8 cellular contexts compared by ENCODE assay signal in the genomic region with DNA sequence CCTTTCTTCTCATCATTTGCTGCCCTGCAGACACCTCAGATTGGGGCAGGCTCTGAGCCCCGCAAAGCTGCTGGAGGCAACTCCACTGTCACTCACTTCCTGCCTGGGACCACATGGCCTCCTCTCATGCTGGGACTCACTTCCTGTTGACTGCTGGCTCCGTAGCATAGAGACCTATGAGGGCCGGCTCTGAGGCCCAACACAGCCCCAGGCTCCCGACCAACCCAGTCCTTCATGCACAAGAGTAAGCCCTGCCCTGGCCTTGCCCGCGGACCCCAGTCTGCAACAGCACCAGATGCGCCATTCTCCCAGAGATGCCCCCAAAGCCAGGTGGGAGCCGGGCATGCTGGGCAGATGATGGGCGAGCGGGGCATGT. TPM values are rescaled to one million over a fixed set of nuclear protein-coding genes. Genes with fewer than 3 reads are reported as not detected.
DNase-seq lines count a peak whose midpoint lies in the region; ATAC-seq and TF ChIP-seq lines count a peak whose summit lies in the region.

No MANE protein-coding gene starts in this region.

- peak overlapping the region; percentile 17 to 91 (median 76) for H3K4me3 Mint-ChIP-seq in CD4-positive, alpha-beta memory T cell

- peaks cover 9 to 24% of the 10 kb centered on the region in 2 donors for H3K36me3 Mint-ChIP-seq in CD4-positive, alpha-beta memory T cell
- peaks cover 2 to 19% of the 10 kb centered on the region in 2 donors for H3K36me3 Mint-ChIP-seq in activated naive CD4-positive, alpha-beta T cell treated with anti-CD3 and anti-CD28 coated beads, Interleukin-2, amount 50 U/mL, for 72 hours

- H3K4me1 ChIP-seq in CD4-positive, alpha-beta memory T cell (ENCODE audit: insufficient read depth, low read length), result peaks cover 41% of the 10 kb centered on the region
- H3K4me1 ChIP-seq in Peyer's patch, result peaks cover 0 to 18% (median 6%) of the 10 kb centered on the region in 4 donors
- H3K4me1 ChIP-seq in neuronal stem cell (ENCODE audit: control insufficient read depth in 2 of 2, insufficient read depth in 1 of 2, low read depth in 1 of 2, low read length in 2 of 2), result peaks cover 6 to 14% of the 10 kb centered on the region in 2 donors

- H4K91ac ChIP-seq in neuronal stem cell (ENCODE audit: low read depth, low read length, poor library complexity), result no peak overlapping the region

- H3K4me2 ChIP-seq in neuronal stem cell (ENCODE audit: insufficient read depth, low read length, poor library complexity, severe bottlenecking), result no peak overlapping the region

- H3K27ac ChIP-seq in CD4-positive, alpha-beta memory T cell (ENCODE audit: low read depth, low read length), result peak overlapping the region; percentile 63
- H3K27ac ChIP-seq in Peyer's patch, result peak overlapping the region; percentile 59 to 81 (median 72)
- no peak overlapping the region for H3K27ac ChIP-seq in neuronal stem cell (replicated peaks; ENCODE audit: low read length)

- peak overlapping the region; percentile 5 for H3K23ac ChIP-seq in neuronal stem cell (ENCODE audit: low read depth, low read length, poor library complexity)

- intact Hi-C loops in CD4-positive, alpha-beta memory T cell (cut with micrococcal nuclease), result loop anchor here (1.0 to 5.0 kb wide), 5 partner anchors 9 to 1046 kb away; no protein-coding TSS in a partner anchor

- no peaks in the 10 kb centered on the region for H3K27me3 ChIP-seq in CD4-positive, alpha-beta memory T cell (ENCODE audit: insufficient read depth, low read length)
- no peaks in the 10 kb centered on the region for H3K27me3 ChIP-seq in Peyer's patch
- H3K27me3 ChIP-seq in neuronal stem cell (ENCODE audit: control insufficient read depth in 3 of 3, insufficient read depth in 3 of 3, low read depth in 1 of 3, low read length in 3 of 3), result no peaks in the 10 kb centered on the region

- no peak overlapping the region for H2BK120ac ChIP-seq in neuronal stem cell (ENCODE audit: low read depth, low read length)

- H2BK15ac ChIP-seq in neuronal stem cell (ENCODE audit: low read length), result no peak overlapping the region

- no peak overlapping the region for H2BK12ac ChIP-seq in neuronal stem cell (ENCODE audit: low read length)

- H3K9ac ChIP-seq in neuronal stem cell (ENCODE audit: low read depth, low read length, poor library complexity), result peak overlapping the region; percentile 73

- H3K27ac Mint-ChIP-seq in CD4-positive, alpha-beta memory T cell, result peak overlapping the region; percentile 85 to 99 (median 97)
- peak overlapping the region; percentile 89 to 94 for H3K27ac Mint-ChIP-seq in activated naive CD4-positive, alpha-beta T cell treated with anti-CD3 and anti-CD28 coated beads, Interleukin-2, amount 50 U/mL, for 72 hours

- peak overlapping the region in 1 of 2 donors; percentile 21 for H3K4me3 ChIP-seq in CD4-positive, alpha-beta memory T cell (ENCODE audit: low read length in 2 of 2)
- H3K4me3 ChIP-seq in Peyer's patch (no peak overlapping the region), neuronal stem cell (ENCODE audit: low read length in 2 of 2) (no peak overlapping the region)

- H4K8ac ChIP-seq in neuronal stem cell (ENCODE audit: low read depth, low read length), result no peak overlapping the region

- H3K79me1 ChIP-seq in neuronal stem cell (ENCODE audit: low read depth, low read length), result peaks cover 3% of the 10 kb centered on the region

- no peaks in the 10 kb centered on the region for H3K9me3 ChIP-seq in CD4-positive, alpha-beta memory T cell (ENCODE audit: control insufficient read depth in 1 of 2, low read length in 2 of 2)
- H3K9me3 ChIP-seq in Peyer's patch (no peaks in the 10 kb centered on the region), neuronal stem cell (replicated peaks in 1 of 2; ENCODE audit: control insufficient read depth in 2 of 2, insufficient read depth in 1 of 2, low read depth in 1 of 2, low read length in 2 of 2) (no peaks in the 10 kb centered on the region)

- peaks cover 17% of the 10 kb centered on the region for H3K36me3 ChIP-seq in CD4-positive, alpha-beta memory T cell (ENCODE audit: insufficient read depth, low read length)
- peaks cover 0 to 10% (median 0%) of the 10 kb centered on the region in 3 donors for H3K36me3 ChIP-seq in Peyer's patch
- H3K36me3 ChIP-seq in neuronal stem cell (replicated peaks in 1 of 2; ENCODE audit: control insufficient read depth in 2 of 2, insufficient read depth in 2 of 2, low read length in 2 of 2), result no peaks in the 10 kb centered on the region

- H3K27me3 Mint-ChIP-seq in CD4-positive, alpha-beta memory T cell, result no peaks in the 10 kb centered on the region

- peak overlapping the region; percentile 75 for H2AFZ ChIP-seq in neuronal stem cell (ENCODE audit: low read length)

- H3K18ac ChIP-seq in neuronal stem cell (ENCODE audit: low read length), result peak overlapping the region; percentile 76

- no peak for TF ChIP-seq CTCF in Peyer's patch (IDR thresholded peaks at IDR 0.05)

- no peak overlapping the region for H3K4ac ChIP-seq in neuronal stem cell (ENCODE audit: low read length)

- H2BK5ac ChIP-seq in neuronal stem cell (ENCODE audit: low read length), result no peak overlapping the region

- peak overlapping the region; percentile 15 for H2AK5ac ChIP-seq in neuronal stem cell (ENCODE audit: low read depth, low read length)

- CTCF ChIA-PET in CD4-positive, alpha-beta memory T cell (lab: Charles Lee; ENCODE audit: partially characterized antibody), result interaction anchor here (0.9 to 3.8 kb wide), 8 partner anchors 9 to 76 kb away, joined by 4 to 38 read pairs (median 12); a partner anchor contains a TSS

- H3K9me3 Mint-ChIP-seq in CD4-positive, alpha-beta memory T cell, result no peaks in the 10 kb centered on the region
- no peaks in the 10 kb centered on the region for H3K9me3 Mint-ChIP-seq in activated naive CD4-positive, alpha-beta T cell treated with anti-CD3 and anti-CD28 coated beads, Interleukin-2, amount 50 U/mL, for 72 hours

- peak; percentile 76 for ATAC-seq in GM21576 (IDR thresholded peaks at IDR 0.05; ENCODE audit: unreplicated experiment)
- ATAC-seq in activated naive CD4-positive, alpha-beta T cell treated with anti-CD3 and anti-CD28 coated beads, Interleukin-2, amount 50 U/mL, for 72 hours, result peak; percentile 95 to 100

- H3K4me1 Mint-ChIP-seq in CD4-positive, alpha-beta memory T cell, result peaks cover 18 to 50% (median 30%) of the 10 kb centered on the region in 4 donors

- TF ChIP-seq POLR2A in Peyer's patch (IDR thresholded peaks at IDR 0.05), result no peak

- POLR2A ChIA-PET in CD4-positive, alpha-beta memory T cell (lab: Charles Lee; ENCODE audit: partially characterized antibody), result interaction anchor here (0.8 to 4.7 kb wide), 21 partner anchors 9 to 493 kb away, joined by 3 to 100 read pairs (median 6); a partner anchor contains a TSS

- no CpG with 5 or more reads among the region's 10 CpGs for WGBS in neuronal stem cell (ENCODE audit: extremely low coverage in 2 of 2, insufficient read length in 2 of 2, insufficient replicate concordance in 1 of 2), 2 donors

- H3K14ac ChIP-seq in neuronal stem cell (ENCODE audit: low read length), result peak overlapping the region; percentile 31

- peak; percentile 68 to 83 (median 75) for DNase-seq in CD4-positive, alpha-beta memory T cell
- DNase-seq in Peyer's patch (peak in 2 of 3 donors; percentile 80 to 85), neuronal stem cell (ENCODE audit: low spot score) (no peak), SW480 (ENCODE audit: low spot score) (no peak), NCI-H1105 treated with DMSO at 0.1 percent for 48 hours (lab: John Stamatoyannopoulos, UW) (no peak), 8988T (no peak)
- DNase-seq in activated naive CD4-positive, alpha-beta T cell treated with anti-CD3 and anti-CD28 coated beads, Interleukin-2, amount 50 U/mL, for 72 hours (ENCODE audit: low spot score in 2 of 2), result peak; percentile 61 to 77

RNA-seq across cellular contexts. Expression of a gene that starts 55.7 kb away (rescaled TPM):
- 10 to 100 TPM; 62.2 to 71.6 TPM for total RNA-seq in CD4-positive, alpha-beta memory T cell
- polyA plus RNA-seq in CD4-positive, alpha-beta memory T cell, result 10 to 100 TPM in 1 of 2 donors, 1 to 10 TPM in 1; 7.5 to 14.6 TPM
- 100 to 1,000 TPM in 1 of 4 donors, 10 to 100 TPM in 3; 10.7 to 126 (median 27.7) TPM for total RNA-seq in Peyer's patch
- total RNA-seq in activated naive CD4-positive, alpha-beta T cell treated with anti-CD3 and anti-CD28 coated beads, Interleukin-2, amount 50 U/mL, for 72 hours, result 10 to 100 TPM; 83.1 to 89.6 TPM
- polyA plus RNA-seq in neuronal stem cell (2013, experiment 1 of 2), result 47.2 TPM
- polyA plus RNA-seq in neuronal stem cell (2013, experiment 2 of 2), result 47.4 TPM

Comparison
In these comparisons a context has a peak if more than half of its experiments do, and no peak if none do; other contexts are left out.
1. DNase-seq: peak in CD4-positive, alpha-beta memory T cell (5 of 5), Peyer's patch (2 of 3) and activated naive CD4-positive, alpha-beta T cell treated with anti-CD3 and anti-CD28 coated beads, Interleukin-2, amount 50 U/mL, for 72 hours (2 of 2); none in neuronal stem cell (single experiment), SW480 (single experiment), NCI-H1105 treated with DMSO at 0.1 percent for 48 hours (single experiment) and 8988T (single experiment).